In the genomic region with DNA sequence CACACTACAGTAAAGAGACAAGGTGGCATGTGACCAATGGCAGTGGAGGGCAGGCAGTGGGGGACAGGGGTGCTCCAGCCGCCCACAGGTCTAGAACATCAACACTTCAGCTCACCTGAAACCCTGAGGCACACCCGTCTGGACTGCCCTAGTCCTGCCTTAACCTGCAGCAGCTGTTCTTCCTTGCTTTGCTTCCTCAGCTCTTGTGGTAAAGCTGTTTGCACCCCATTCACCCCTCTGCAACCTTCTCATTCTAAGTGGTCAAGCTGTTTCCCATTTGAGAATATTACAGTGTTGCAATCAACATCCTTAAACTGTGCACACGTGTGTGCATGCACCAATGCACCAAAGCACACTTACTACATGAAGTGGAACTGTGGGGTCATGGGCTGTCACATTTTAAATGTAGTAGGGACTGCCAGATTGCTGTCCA, we compare ENCODE assay signal across 25 cellular contexts. TPM values are rescaled to one million over a fixed set of nuclear protein-coding genes. Genes with fewer than 3 reads are reported as not detected.
DNase-seq lines count a peak whose midpoint lies in the region; ATAC-seq, FAIRE-seq and TF ChIP-seq lines count a peak whose summit lies in the region.
"Had no signal": no experiment of that assay in that cellular context is flagged by ENCODE, and none has a peak within 500 bp of the region (broad histone marks: within the 10 kb centered on the region; RNA-seq: fewer than 3 reads in every experiment).

No MANE protein-coding gene starts in this region.

- no peak overlapping the region for H3K18ac ChIP-seq in IMR-90 (ENCODE audit: low read depth, low read length)

- no peak overlapping the region for H2BK15ac ChIP-seq in IMR-90 (ENCODE audit: low read depth, low read length)

- H3K4me1 ChIP-seq in IMR-90 (ENCODE audit: control insufficient read depth, insufficient read depth, low read length) (no peaks in the 10 kb centered on the region), heart left ventricle (no peaks in the 10 kb centered on the region)

- no peaks in the 10 kb centered on the region for H3K27me3 ChIP-seq in IMR-90 (ENCODE audit: control insufficient read depth, insufficient read depth, low read length)
- H3K27me3 ChIP-seq in heart left ventricle, result peaks cover 0 to 8% (median 0%) of the 10 kb centered on the region in 9 donors
- H3K27me3 ChIP-seq: brain microvascular endothelial cell, hepatocyte had no signal

- H4K20me1 ChIP-seq in IMR-90 (ENCODE audit: insufficient read depth, low read length), result no peaks in the 10 kb centered on the region

- no TSS peak for BruUV-seq in IMR-90 (replicated peaks; lab: Mats Ljungman, UMichigan)

- H3K9me3 Mint-ChIP-seq in chondrocyte (ENCODE audit: low read depth), result peaks cover 8% of the 10 kb centered on the region

- no peaks in the 10 kb centered on the region for H3K36me3 ChIP-seq in IMR-90 (ENCODE audit: control insufficient read depth, insufficient read depth, low read length)
- no peaks in the 10 kb centered on the region for H3K36me3 ChIP-seq in heart left ventricle
- H3K36me3 ChIP-seq: brain microvascular endothelial cell had no signal

- ATAC-seq in IMR-90 (ENCODE audit: low read depth), result no peak
- ATAC-seq in heart left ventricle, result no peak
- no peak for ATAC-seq in GM19324 (IDR thresholded peaks at IDR 0.05; ENCODE audit: low FRiP score, unreplicated experiment)
- ATAC-seq in GM21786 (IDR thresholded peaks at IDR 0.05; ENCODE audit: unreplicated experiment), result no peak
- ATAC-seq: HCT116, Panc1 had no signal

- H3K4me2 ChIP-seq in IMR-90 (ENCODE audit: low read depth, low read length), result no peak overlapping the region
- H3K4me2 ChIP-seq: hepatocyte had no signal

- H3K14ac ChIP-seq in IMR-90 (replicated peaks; ENCODE audit: low read depth, low read length), result no peak overlapping the region

- peak overlapping the region; percentile 13 for H2AFZ ChIP-seq in IMR-90 (replicated peaks; ENCODE audit: low read length, poor library complexity)
- H2AFZ ChIP-seq: hepatocyte had no signal

- DNase-seq in GM12865 (ENCODE audit: low read depth) (peak; percentile 88), GM19239 (ENCODE audit: insufficient read length, low spot score) (peak; percentile 22), IMR-90 (no peak), chondrocyte (ENCODE audit: low spot score) (peak; percentile 15), heart left ventricle (no peak)
- DNase-seq in activated CD4-positive, alpha-beta T cell treated with anti-CD3 and anti-CD28 coated beads, Interleukin-2, amount 50 U/mL, for 4 hours, result no peak
- DNase-seq: activated CD4-positive, CD25-positive, alpha-beta regulatory T cell treated with anti-CD3 and anti-CD28 coated beads, Interleukin-2, amount 50 U/mL, for 72 hours; activated CD8-positive, alpha-beta memory T cell treated with anti-CD3 and anti-CD28 coated beads, Interleukin-2, amount 50 U/mL, for 48 hours; activated naive CD4-positive, alpha-beta T cell treated with anti-CD3 and anti-CD28 coated beads, Interleukin-2, amount 50 U/mL, for 16 hours; brain microvascular endothelial cell; DMS 273 treated with DMSO at 0.1 percent for 48 hours; NCI-H1436; NCI-H446 treated with DMSO at 0.1 percent for 48 hours; nucleus accumbens; stimulated activated naive B cell treated with anti-CD40 and anti-IgM and Interleukin-4, amounts not matched to agents 10 μg/mL and 1 μg/mL and 100 μg/mL, for 72 hours; T-helper 1 cell had no signal

- H3K23ac ChIP-seq in IMR-90 (ENCODE audit: low read depth, low read length), result no peak overlapping the region

- H2BK20ac ChIP-seq in IMR-90 (ENCODE audit: low read depth, low read length), result no peak overlapping the region

- no peaks in the 10 kb centered on the region for H3K79me1 ChIP-seq in IMR-90 (ENCODE audit: low read depth in 1 of 2, low read length in 2 of 2)

- H3K4me3 ChIP-seq in GM12865 (ENCODE audit: low read depth, low read length) (no peak overlapping the region), IMR-90 (ENCODE audit: insufficient read depth, low read depth, low read length) (no peak overlapping the region), heart left ventricle (no peak overlapping the region)
- H3K4me3 ChIP-seq: hepatocyte, K562 had no signal

- no peak overlapping the region for H2BK120ac ChIP-seq in IMR-90 (ENCODE audit: low read depth, low read length)

- H3K9ac ChIP-seq in IMR-90 (ENCODE audit: low read depth, low read length), result no peak overlapping the region

- no peak overlapping the region for H4K8ac ChIP-seq in IMR-90 (ENCODE audit: low read depth in 2 of 2, low read length in 2 of 2)

- TF ChIP-seq RAD21 in IMR-90 (IDR thresholded peaks at IDR 0.05; ENCODE audit: low read length), result no peak

- CTCF ChIA-PET in IMR-90 (lab: Yijun Ruan, JAX), result interaction anchor here (0.8 kb wide), 1 partner anchor 88 kb away, joined by 4 read pairs; no protein-coding TSS in a partner anchor

- intact Hi-C loops in IMR-90 (cut with micrococcal nuclease) (no loop called here), heart left ventricle (cut with DNase I) (no loop called here)

- no peak overlapping the region for H2AK5ac ChIP-seq in IMR-90 (ENCODE audit: low read depth, low read length)

- TF ChIP-seq POLR2A in IMR-90 (IDR thresholded peaks at IDR 0.05; ENCODE audit: low read depth, low read length) (no peak), heart left ventricle (IDR thresholded peaks at IDR 0.05) (no peak)

- no peaks in the 10 kb centered on the region for H3K36me3 Mint-ChIP-seq in chondrocyte (ENCODE audit: low read depth)

- no peak overlapping the region for H2AK9ac ChIP-seq in IMR-90 (replicated peaks; ENCODE audit: low read depth, low read length, poor library complexity)

- no peak overlapping the region for H3K4ac ChIP-seq in IMR-90 (ENCODE audit: low read depth, low read length)

- H4K5ac ChIP-seq in IMR-90 (ENCODE audit: low read depth, low read length), result no peak overlapping the region

- dilution Hi-C loops in IMR-90 (cut with HindIII; ENCODE audit: low sequenced_read_pairs, unreplicated experiment), result no loop called here

- H4K91ac ChIP-seq in IMR-90 (ENCODE audit: insufficient read depth, low read depth, low read length), result no peak overlapping the region

- H3K27ac Mint-ChIP-seq in chondrocyte (ENCODE audit: unreplicated experiment), result no peak overlapping the region
- H3K27ac Mint-ChIP-seq: stimulated activated naive B cell treated with anti-CD40 and anti-IgM and Interleukin-4, amounts not matched to agents 10 μg/mL and 1 μg/mL and 100 μg/mL, for 72 hours had no signal

- 33% methylated on average over 1 of the region's 3 CpGs; no CpG with 5 or more reads in 1 of the 2 experiments for WGBS in IMR-90 (ENCODE audit: extremely low coverage in 2 of 2, insufficient read length in 1 of 2), 2 experiments
- 73 to 87% (median 76%) methylated on average over 3 of the region's 3 CpGs for WGBS in heart left ventricle, 4 donors

- TF ChIP-seq CTCF in GM12865 (IDR thresholded peaks at IDR 0.05; ENCODE audit: insufficient read depth, low read depth, low read length, missing control alignments) (no peak), IMR-90 (conservative IDR thresholded peaks at IDR 0.05; ENCODE audit: low read depth, low read length) (no peak), chondrocyte (IDR thresholded peaks at IDR 0.05) (no peak), heart left ventricle (IDR thresholded peaks at IDR 0.05) (no peak)

- in situ Hi-C loops in IMR-90 (cut with MboI; ENCODE audit: low sequenced_read_pairs), result no loop called here

- H3K9me3 ChIP-seq in IMR-90 (ENCODE audit: control insufficient read depth, insufficient read depth, low read length) (no peaks in the 10 kb centered on the region), heart left ventricle (peaks cover 0 to 7% (median 0%) of the 10 kb centered on the region in 12 donors)

- no peak overlapping the region for H3K56ac ChIP-seq in IMR-90 (ENCODE audit: extremely low read depth, insufficient read depth, low read length)

- H3K9me1 ChIP-seq in IMR-90 (ENCODE audit: insufficient read depth, low read length), result no peaks in the 10 kb centered on the region

- H3K4me3 Mint-ChIP-seq in chondrocyte (ENCODE audit: unreplicated experiment), result no peak overlapping the region
- H3K4me3 Mint-ChIP-seq: stimulated activated naive B cell treated with anti-CD40 and anti-IgM and Interleukin-4, amounts not matched to agents 10 μg/mL and 1 μg/mL and 100 μg/mL, for 72 hours had no signal

- H3K4me1 Mint-ChIP-seq in chondrocyte (ENCODE audit: low read depth), result no peaks in the 10 kb centered on the region

- POLR2A ChIA-PET in IMR-90 (lab: Charles Lee; ENCODE audit: unreplicated experiment), result no interaction called here

- H3K27me3 Mint-ChIP-seq in chondrocyte (ENCODE audit: low read depth), result peaks cover 10% of the 10 kb centered on the region

- FAIRE-seq in GM19239 (lab: Jason Lieb, UNC), result peak; percentile 83
- FAIRE-seq: K562, urothelium cell line had no signal

- no peak overlapping the region for H3K27ac ChIP-seq in IMR-90 (ENCODE audit: insufficient read depth, low read length)
- H3K27ac ChIP-seq in heart left ventricle, result no peak overlapping the region
- H3K27ac ChIP-seq: brain microvascular endothelial cell, hepatocyte had no signal

- no peak overlapping the region for H2BK5ac ChIP-seq in IMR-90 (ENCODE audit: low read depth, low read length, poor library complexity, severe bottlenecking)

TF ChIP-seq in IMR-90, 13 proteins besides CTCF, POLR2A, EP300 and RAD21:
- no peak for TF ChIP-seq MAZ (IDR thresholded peaks at IDR 0.05; ENCODE audit: borderline replicate concordance, low read depth, low read length)
- no peak for TF ChIP-seq CHD1 (IDR thresholded peaks at IDR 0.05; ENCODE audit: low read depth, low read length)
TF ChIP-seq in IMR-90: peak in this region for 0.

RNA-seq across cellular contexts. Expression of a gene that starts 32.3 kb away (rescaled TPM):
- total RNA-seq in IMR-90 (2012; rRNA removed) (not detected in 2 replicates), chondrocyte (not detected in 3 replicates), heart left ventricle (1 to 10 TPM in 1 of 9 donors, under 1 TPM in 2, not detected in 6; 0.27 to 1.1 (median 0.71) TPM)
- polyA plus RNA-seq in IMR-90 (2012; rRNA removed) (not detected in 2 replicates), heart left ventricle (under 1 TPM; 0.15 to 0.34 TPM)
- not detected in 2 replicates for polyA plus RNA-seq in IMR-90 (2012; cell fraction: cytosol; rRNA removed)
- not detected in 2 replicates for polyA plus RNA-seq in IMR-90 (2012; cell fraction: nucleus; rRNA removed; ENCODE audit: low replicate concordance)
- total RNA-seq: fibroblast of lung, K562, skeletal muscle tissue had no signal
- polyA plus RNA-seq: fibroblast of lung, K562 had no signal

Comparison
In these comparisons a context has a peak if more than half of its experiments do, and no peak if none do; other contexts are left out.
1. DNase-seq: peak in GM12865 (single experiment), GM19239 (single experiment) and chondrocyte (single experiment); none in IMR-90 (single experiment), heart left ventricle (0 of 5) and activated CD4-positive, alpha-beta T cell treated with anti-CD3 and anti-CD28 coated beads, Interleukin-2, amount 50 U/mL, for 4 hours (0 of 2).